8 cellular contexts compared by ENCODE assay signal in the genomic region with DNA sequence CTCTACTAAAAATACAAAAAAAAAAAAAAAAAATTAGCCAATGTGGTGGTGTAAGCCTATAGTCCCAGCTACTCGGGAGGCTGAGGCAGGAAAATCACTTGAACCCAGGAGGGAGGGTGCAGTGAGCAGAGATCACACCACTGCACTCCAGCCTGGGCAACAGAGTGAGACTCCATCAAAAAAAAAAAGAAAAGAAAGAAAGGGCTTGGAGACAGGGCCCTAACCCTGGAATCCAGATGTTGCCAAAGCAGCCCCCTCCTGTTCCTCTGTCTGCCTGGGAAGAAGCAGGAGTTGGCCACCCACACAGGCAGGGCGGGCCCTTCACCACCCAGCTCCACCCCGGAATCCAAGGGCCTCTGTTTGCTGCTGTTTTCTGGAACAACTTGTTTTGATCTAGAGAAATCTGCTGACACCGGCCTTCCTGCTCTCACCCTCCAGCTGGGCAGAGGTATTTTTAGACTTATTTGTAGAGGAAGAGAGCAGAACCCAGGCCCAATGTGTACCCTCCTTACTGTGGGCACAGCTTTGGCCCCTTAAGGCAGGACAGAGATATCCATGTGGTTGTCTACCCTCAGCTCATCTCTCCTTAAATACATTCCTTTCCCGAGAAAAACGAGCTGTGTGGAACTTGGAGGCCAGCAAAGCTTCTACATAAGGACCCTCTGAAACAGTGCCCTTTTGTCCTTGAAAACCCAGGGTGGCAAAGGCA. TPM values are rescaled to one million over a fixed set of nuclear protein-coding genes. Genes with fewer than 3 reads are reported as not detected.
DNase-seq lines count a peak whose midpoint lies in the region; ATAC-seq and TF ChIP-seq lines count a peak whose summit lies in the region.

No MANE protein-coding gene starts in this region.

- H3K9me3 Mint-ChIP-seq in CD14-positive monocyte, result peaks cover 6 to 16% (median 14%) of the 10 kb centered on the region in 7 donors
- no peaks in the 10 kb centered on the region for H3K9me3 Mint-ChIP-seq in activated naive CD8-positive, alpha-beta T cell treated with anti-CD3 and anti-CD28 coated beads, Interleukin-2, amount 50 U/mL, for 24 hours
- H3K9me3 Mint-ChIP-seq in glutamatergic neuron (ENCODE audit: unreplicated experiment), result peaks cover 24% of the 10 kb centered on the region

- H3K36me3 ChIP-seq in osteoblast (ENCODE audit: insufficient read depth, low read length), result peaks cover 17% of the 10 kb centered on the region

- no peak for ATAC-seq in activated naive CD8-positive, alpha-beta T cell treated with anti-CD3 and anti-CD28 coated beads, Interleukin-2, amount 50 U/mL, for 24 hours
- ATAC-seq in GM18498 (IDR thresholded peaks at IDR 0.05; ENCODE audit: unreplicated experiment), result no peak
- no peak for ATAC-seq in GM18502 (IDR thresholded peaks at IDR 0.05; ENCODE audit: poor library complexity, unreplicated experiment)

- H3K4me3 Mint-ChIP-seq in CD14-positive monocyte (peak overlapping the region; percentile 90 to 100), glutamatergic neuron (ENCODE audit: unreplicated experiment) (no peak overlapping the region)
- peak overlapping the region; percentile 100 for H3K4me3 Mint-ChIP-seq in activated naive CD8-positive, alpha-beta T cell treated with anti-CD3 and anti-CD28 coated beads, Interleukin-2, amount 50 U/mL, for 24 hours

- no peaks in the 10 kb centered on the region for H3K9me3 ChIP-seq in osteoblast (ENCODE audit: low read depth, low read length)

- H4K20me1 ChIP-seq in osteoblast (ENCODE audit: insufficient read depth, low read length), result peaks cover 24% of the 10 kb centered on the region

- peaks cover 22 to 26% of the 10 kb centered on the region in 2 donors for H3K36me3 Mint-ChIP-seq in CD14-positive monocyte
- H3K36me3 Mint-ChIP-seq in activated naive CD8-positive, alpha-beta T cell treated with anti-CD3 and anti-CD28 coated beads, Interleukin-2, amount 50 U/mL, for 24 hours (ENCODE audit: low read depth), result peaks cover 26% of the 10 kb centered on the region
- H3K36me3 Mint-ChIP-seq in glutamatergic neuron (ENCODE audit: unreplicated experiment), result peaks cover 4% of the 10 kb centered on the region

- H3K27ac Mint-ChIP-seq in CD14-positive monocyte (peak overlapping the region; percentile 99 to 100 (median 100)), glutamatergic neuron (ENCODE audit: unreplicated experiment) (peak overlapping the region; percentile 59)
- peak overlapping the region; percentile 97 for H3K27ac Mint-ChIP-seq in activated naive CD8-positive, alpha-beta T cell treated with anti-CD3 and anti-CD28 coated beads, Interleukin-2, amount 50 U/mL, for 24 hours

- intact Hi-C loops in CD14-positive monocyte (cut with micrococcal nuclease), result loop anchor here (2.0 to 10.0 kb wide), 3 partner anchors 37 to 55 kb away; a partner anchor contains a TSS

- peak overlapping the region; percentile 84 for H3K4me2 ChIP-seq in osteoblast (ENCODE audit: insufficient read depth, low read length)

- TF ChIP-seq CTCF in CD14-positive monocyte (IDR thresholded peaks at IDR 0.05) (no peak), glutamatergic neuron (IDR thresholded peaks at IDR 0.05; ENCODE audit: partially characterized antibody, unreplicated experiment) (no peak), osteoblast (IDR thresholded peaks at IDR 0.05; ENCODE audit: extremely low read depth, low read depth, low read length) (no peak)

- H3K27me3 ChIP-seq in osteoblast (ENCODE audit: insufficient read depth, low read length), result no peaks in the 10 kb centered on the region

- H3K27me3 Mint-ChIP-seq in CD14-positive monocyte (ENCODE audit: low read depth in 3 of 3) (peaks cover 0 to 32% (median 17%) of the 10 kb centered on the region in 3 donors), glutamatergic neuron (ENCODE audit: unreplicated experiment) (peaks cover 16% of the 10 kb centered on the region)
- H3K27me3 Mint-ChIP-seq in activated naive CD8-positive, alpha-beta T cell treated with anti-CD3 and anti-CD28 coated beads, Interleukin-2, amount 50 U/mL, for 24 hours, result peaks cover 7% of the 10 kb centered on the region

- peak; percentile 85 for DNase-seq in CD14-positive monocyte (ENCODE audit: low spot score)
- peak; percentile 68 for DNase-seq in HPDE6-E6E7 (ENCODE audit: extremely low spot score)
- DNase-seq in RKO (ENCODE audit: low spot score), result peak; percentile 94
- peak; percentile 72 for DNase-seq in activated naive CD8-positive, alpha-beta T cell treated with anti-CD3 and anti-CD28 coated beads, Interleukin-2, amount 50 U/mL, for 24 hours
- DNase-seq in glutamatergic neuron, result no peak
- peak; percentile 95 for DNase-seq in osteoblast (ENCODE audit: insufficient read length, low spot score, missing footprints)

- H3K4me1 Mint-ChIP-seq in CD14-positive monocyte (peaks cover 45% of the 10 kb centered on the region), glutamatergic neuron (ENCODE audit: low read depth, unreplicated experiment) (peaks cover 44% of the 10 kb centered on the region)
- peaks cover 69% of the 10 kb centered on the region for H3K4me1 Mint-ChIP-seq in activated naive CD8-positive, alpha-beta T cell treated with anti-CD3 and anti-CD28 coated beads, Interleukin-2, amount 50 U/mL, for 24 hours

- H3K79me2 ChIP-seq in osteoblast (ENCODE audit: insufficient read depth, low read length), result peaks cover 80% of the 10 kb centered on the region

- H3K27ac ChIP-seq in osteoblast (ENCODE audit: low read depth, low read length), result peak overlapping the region; percentile 100

- H3K4me3 ChIP-seq in osteoblast (ENCODE audit: insufficient read depth, low read length), result peak overlapping the region; percentile 14

- H3K4me1 ChIP-seq in osteoblast (ENCODE audit: insufficient read depth, low read length), result peaks cover 59% of the 10 kb centered on the region

- H2AFZ ChIP-seq in osteoblast (ENCODE audit: low read length), result no peak overlapping the region

RNA-seq across cellular contexts. Expression of a gene that starts 2.7 kb away (rescaled TPM):
- polyA plus RNA-seq in CD14-positive monocyte, result 1 to 10 TPM in 1 of 2 donors, under 1 TPM in 1; 0.90 to 1.3 TPM
- 107 TPM for total RNA-seq in glutamatergic neuron (ENCODE audit: unreplicated experiment)
- 818 and 1,122 TPM in 2 replicates for total RNA-seq in osteoblast

RNA-seq across cellular contexts. Expression of a gene that starts 33.5 kb away (rescaled TPM):
- polyA plus RNA-seq in CD14-positive monocyte, result 10 to 100 TPM; 33.7 to 41.2 TPM
- total RNA-seq in glutamatergic neuron (ENCODE audit: unreplicated experiment), result 11.1 TPM
- 62.2 and 78.2 TPM in 2 replicates for total RNA-seq in osteoblast

RNA-seq across cellular contexts. Expression of a gene that starts 37.5 kb away (rescaled TPM):
- 1 to 10 TPM; 3.7 to 4.1 TPM for polyA plus RNA-seq in CD14-positive monocyte
- total RNA-seq in glutamatergic neuron (ENCODE audit: unreplicated experiment) (0.25 TPM), osteoblast (4.1 and 4.3 TPM in 2 replicates)
